Comparison of ENCODE assay signal across 25 cellular contexts in genomic region chr5:177209610-177210009, GRCh38.
"Had no signal": no experiment of that assay in that cellular context is flagged by ENCODE, and none has a peak within 500 bp of the region (broad histone marks: within the 10 kb centered on the region; RNA-seq: fewer than 3 reads in every experiment).

No MANE protein-coding gene starts in this region.

- ATAC-seq: left colon, left lung, natural killer cell, right cardiac atrium, sciatic nerve had no signal

- H3K27me3 Mint-ChIP-seq: naive B cell; stimulated activated naive CD8-positive, alpha-beta T cell treated with anti-CD3 and anti-CD28 coated beads, Interleukin-15, Interleukin-2, amounts not matched to agents 100 ng/mL and 50 ng/mL, for 24 hours; type B pancreatic cell had no signal

- DNase-seq: hypothalamus; immature natural killer cell; kidney; left colon; left lung; mesendoderm; naive B cell; natural killer cell; nephron progenitor cell; occipital lobe; ovary; retina; right cardiac atrium; stimulated activated CD4-positive, alpha-beta T cell treated with anti-CD3 and anti-CD28 coated beads, Interleukin-12 subunit alpha, Interleukin-12 subunit beta, amount 100 ng/mL, for 4 hours; stimulated activated CD4-positive, alpha-beta T cell treated with anti-CD3 and anti-CD28 coated beads, Interleukin-15, amount 100 ng/mL, for 24 hours; stimulated activated CD4-positive, alpha-beta T cell treated with anti-CD3 and anti-CD28 coated beads, Interleukin-2, amount 100 ng/mL, for 24 hours; stimulated activated CD4-positive, alpha-beta T cell treated with anti-CD3 and anti-CD28 coated beads, Interleukin-4, amount 100 ng/mL, for 1 hour; stimulated activated naive CD4-positive, alpha-beta T cell; tibial artery; uterus had no signal

- H3K9me3 Mint-ChIP-seq: immature natural killer cell; mesothelial cell of epicardium; naive B cell; natural killer cell; nephron progenitor cell; neural progenitor cell; stimulated activated naive CD8-positive, alpha-beta T cell treated with anti-CD3 and anti-CD28 coated beads, Interleukin-15, Interleukin-2, amounts not matched to agents 100 ng/mL and 50 ng/mL, for 24 hours; type B pancreatic cell had no signal

- H3K4me1 Mint-ChIP-seq: mesothelial cell of epicardium, naive B cell, nephron progenitor cell, neural progenitor cell had no signal

- H3K4me3 Mint-ChIP-seq: immature natural killer cell; mesothelial cell of epicardium; naive B cell; natural killer cell; nephron progenitor cell; neural progenitor cell; stimulated activated naive CD8-positive, alpha-beta T cell treated with anti-CD3 and anti-CD28 coated beads, Interleukin-15, Interleukin-2, amounts not matched to agents 100 ng/mL and 50 ng/mL, for 24 hours; type B pancreatic cell had no signal

- H3K27ac Mint-ChIP-seq: mesothelial cell of epicardium; nephron progenitor cell; neural progenitor cell; stimulated activated naive CD8-positive, alpha-beta T cell treated with anti-CD3 and anti-CD28 coated beads, Interleukin-15, Interleukin-2, amounts not matched to agents 100 ng/mL and 50 ng/mL, for 24 hours; type B pancreatic cell had no signal
